ENCODE assay signal across 19 cellular contexts in genomic region chr1:116764906-116765862, GRCh38. TPM values are rescaled to one million over a fixed set of nuclear protein-coding genes. Genes with fewer than 3 reads are reported as not detected.
DNase-seq lines count a peak whose midpoint lies in the region; ATAC-seq, FAIRE-seq and TF ChIP-seq lines count a peak whose summit lies in the region.
"Had no signal": no experiment of that assay in that cellular context is flagged by ENCODE, and none has a peak within 500 bp of the region (broad histone marks: within the 10 kb centered on the region; RNA-seq: fewer than 3 reads in every experiment).

No MANE protein-coding gene starts in this region.

- H2AFZ ChIP-seq in astrocyte (ENCODE audit: low read depth, low read length), result no peak overlapping the region
- H2AFZ ChIP-seq: parathyroid adenoma had no signal

- no peaks in the 10 kb centered on the region for H3K9me3 Mint-ChIP-seq in activated CD4-positive, alpha-beta T cell treated with anti-CD3 and anti-CD28 coated beads, Interleukin-2, amount 10 ng/mL, durations not matched to agents 24 days and 14 days
- peaks cover 7% of the 10 kb centered on the region for H3K9me3 Mint-ChIP-seq in astrocyte (ENCODE audit: unreplicated experiment)

- H3K27me3 ChIP-seq in Peyer's patch (no peaks in the 10 kb centered on the region), astrocyte (ENCODE audit: insufficient read depth, low read length) (no peaks in the 10 kb centered on the region)
- H3K27me3 ChIP-seq: gastrocnemius medialis had no signal

- TF ChIP-seq POLR2A in Peyer's patch (IDR thresholded peaks at IDR 0.05), result no peak

- ATAC-seq in GM18498 (IDR thresholded peaks at IDR 0.05; ENCODE audit: unreplicated experiment) (no peak), GM18861 (IDR thresholded peaks at IDR 0.05; ENCODE audit: unreplicated experiment) (no peak)
- ATAC-seq: gastrocnemius medialis had no signal

- in situ Hi-C loops in G401 (cut with HindIII; ENCODE audit: low sequenced_read_pairs), result no loop called here

- peaks cover 0 to 6% (median 4%) of the 10 kb centered on the region in 4 donors for H3K4me1 ChIP-seq in Peyer's patch
- peaks cover 3% of the 10 kb centered on the region for H3K4me1 ChIP-seq in astrocyte (ENCODE audit: insufficient read depth, low read length)
- H3K4me1 ChIP-seq: A549, gastrocnemius medialis, left ventricle myocardium inferior, parathyroid adenoma had no signal

- H3K27ac ChIP-seq in Peyer's patch, result peak overlapping the region; percentile 49 to 71 (median 64)
- no peak overlapping the region for H3K27ac ChIP-seq in astrocyte (ENCODE audit: low read depth, low read length)
- H3K27ac ChIP-seq in skin epidermis, result peak overlapping the region in 11 of 21 experiments; percentile 25 to 92 (median 67)
- H3K27ac ChIP-seq: A549, C4-2B, gastrocnemius medialis, left ventricle myocardium inferior, parathyroid adenoma had no signal

- H3K36me3 ChIP-seq in Peyer's patch (no peaks in the 10 kb centered on the region), astrocyte (ENCODE audit: insufficient read depth, low read length) (no peaks in the 10 kb centered on the region)
- H3K36me3 ChIP-seq: gastrocnemius medialis, left ventricle myocardium inferior had no signal

- H3K4me3 ChIP-seq in Peyer's patch (no peak overlapping the region), astrocyte (ENCODE audit: insufficient read depth, low read depth, low read length) (no peak overlapping the region), skin epidermis (no peak overlapping the region)
- H3K4me3 ChIP-seq: A549, gastrocnemius medialis, left ventricle myocardium inferior had no signal

- H3K9me3 ChIP-seq in Peyer's patch (no peaks in the 10 kb centered on the region), astrocyte (ENCODE audit: insufficient read depth, low read depth, low read length) (no peaks in the 10 kb centered on the region)
- H3K9me3 ChIP-seq: A549, gastrocnemius medialis, left ventricle myocardium inferior, SK-N-SH had no signal

- intact Hi-C loops in activated CD4-positive, alpha-beta T cell treated with anti-CD3 and anti-CD28 coated beads, Interleukin-2, amount 10 ng/mL, durations not matched to agents 24 days and 14 days (cut with micrococcal nuclease), result loop anchor here (1.0 to 5.0 kb wide), 5 partner anchors 51 to 222 kb away; partner anchors contain the start of gene CD58

- H3K36me3 Mint-ChIP-seq in activated CD4-positive, alpha-beta T cell treated with anti-CD3 and anti-CD28 coated beads, Interleukin-2, amount 10 ng/mL, durations not matched to agents 24 days and 14 days (ENCODE audit: low read depth), result peaks cover 96% of the 10 kb centered on the region
- peaks cover 2% of the 10 kb centered on the region for H3K36me3 Mint-ChIP-seq in astrocyte (ENCODE audit: low read depth, unreplicated experiment)

- no peaks in the 10 kb centered on the region for H3K79me2 ChIP-seq in astrocyte (ENCODE audit: insufficient read depth, low read length)
- H3K79me2 ChIP-seq: parathyroid adenoma had no signal

- H3K27me3 Mint-ChIP-seq in activated CD4-positive, alpha-beta T cell treated with anti-CD3 and anti-CD28 coated beads, Interleukin-2, amount 10 ng/mL, durations not matched to agents 24 days and 14 days, result no peaks in the 10 kb centered on the region
- peaks cover 5% of the 10 kb centered on the region for H3K27me3 Mint-ChIP-seq in astrocyte (ENCODE audit: low read depth, unreplicated experiment)
- H3K27me3 Mint-ChIP-seq: IgD-negative memory B cell had no signal

- FAIRE-seq in astrocyte (lab: Jason Lieb, UNC), result no peak
- FAIRE-seq: A549, endothelial cell of umbilical vein had no signal

- H3K4me1 Mint-ChIP-seq in activated CD4-positive, alpha-beta T cell treated with anti-CD3 and anti-CD28 coated beads, Interleukin-2, amount 10 ng/mL, durations not matched to agents 24 days and 14 days, result peaks cover 92% of the 10 kb centered on the region
- peaks cover 12% of the 10 kb centered on the region for H3K4me1 Mint-ChIP-seq in astrocyte (ENCODE audit: low read depth, unreplicated experiment)

- no peak for TF ChIP-seq CTCF in Peyer's patch (IDR thresholded peaks at IDR 0.05)
- no peak for TF ChIP-seq CTCF in astrocyte (IDR thresholded peaks at IDR 0.05; ENCODE audit: insufficient read depth, low read depth, low read length)

- peak; percentile 67 for DNase-seq in activated CD4-positive, alpha-beta T cell treated with anti-CD3 and anti-CD28 coated beads, Interleukin-2, amount 10 ng/mL, durations not matched to agents 24 days and 14 days
- no peak for DNase-seq in activated CD4-positive, alpha-beta T cell treated with anti-CD3 and anti-CD28 coated beads, Interleukin-2, amount 50 U/mL, for 1 hour
- no peak for DNase-seq in Peyer's patch
- DNase-seq in astrocyte (ENCODE audit: low read depth), result no peak
- DNase-seq in G401 (ENCODE audit: low spot score), result no peak
- DNase-seq: anterior cingulate cortex, gastrocnemius medialis, left ventricle myocardium inferior, NCI-H1048, NCI-H748 treated with DMSO at 0.1 percent for 48 hours, SK-N-SH had no signal

- no peak overlapping the region for H3K4me2 ChIP-seq in astrocyte (ENCODE audit: low read length)
- H3K4me2 ChIP-seq: A549, SK-N-SH had no signal

- peak overlapping the region; percentile 99 for H3K27ac Mint-ChIP-seq in activated CD4-positive, alpha-beta T cell treated with anti-CD3 and anti-CD28 coated beads, Interleukin-2, amount 10 ng/mL, durations not matched to agents 24 days and 14 days
- H3K27ac Mint-ChIP-seq in astrocyte (ENCODE audit: unreplicated experiment), result peak overlapping the region; percentile 41

- H4K20me1 ChIP-seq in astrocyte (ENCODE audit: insufficient read depth, low read length), result no peaks in the 10 kb centered on the region

- H3K4me3 Mint-ChIP-seq in activated CD4-positive, alpha-beta T cell treated with anti-CD3 and anti-CD28 coated beads, Interleukin-2, amount 10 ng/mL, durations not matched to agents 24 days and 14 days, result peak overlapping the region; percentile 98
- no peak overlapping the region for H3K4me3 Mint-ChIP-seq in astrocyte (ENCODE audit: unreplicated experiment)
- H3K4me3 Mint-ChIP-seq: IgD-negative memory B cell had no signal

- no peak overlapping the region for H3K9ac ChIP-seq in astrocyte (ENCODE audit: low read length)
- H3K9ac ChIP-seq: parathyroid adenoma, SK-N-SH had no signal

RNA-seq across cellular contexts. Expression of gene CD2, which starts 11.0 kb away (rescaled TPM):
- total RNA-seq in activated CD4-positive, alpha-beta T cell treated with anti-CD3 and anti-CD28 coated beads, Interleukin-2, amount 10 ng/mL, durations not matched to agents 24 days and 14 days, result 500 and 501 TPM in 2 replicates
- 10 to 100 TPM in 3 of 4 donors, 1 to 10 TPM in 1; 9.6 to 36.3 (median 20.9) TPM for total RNA-seq in Peyer's patch
- total RNA-seq in astrocyte, result 0.14 TPM in 1 of 2 replicates, not detected in the other
- not detected in 2 replicates for total RNA-seq in G401 (2014; rRNA removed; shearing (Covaris generic))
- total RNA-seq: endothelial cell of umbilical vein had no signal

Comparison
In these comparisons a context has a peak if more than half of its experiments do, and no peak if none do; other contexts are left out.
1. RNA of gene CD2, which starts 11.0 kb away (total RNA-seq): 500 to 501 TPM in activated CD4-positive, alpha-beta T cell treated with anti-CD3 and anti-CD28 coated beads, Interleukin-2, amount 10 ng/mL, durations not matched to agents 24 days and 14 days; 9.6 to 36.3 TPM in Peyer's patch, 0.14 TPM in astrocyte and not detected in G401; every median in the first group is over 10 times any median in the second.